In genomic region chrX:155880586-155881157, GRCh38 we compare ENCODE assay signal across 8 cellular contexts. TPM values are rescaled to one million over a fixed set of nuclear protein-coding genes. Genes with fewer than 3 reads are reported as not detected.
DNase-seq lines count a peak whose midpoint lies in the region; FAIRE-seq and TF ChIP-seq lines count a peak whose summit lies in the region.

No MANE protein-coding gene starts in this region.

- TF ChIP-seq POLR2A in NB4 (IDR thresholded peaks at IDR 0.05; ENCODE audit: extremely low read depth, insufficient read length) (no peak), GM12891 (IDR thresholded peaks at IDR 0.05; ENCODE audit: low read depth, low read length) (no peak)

- TF ChIP-seq CTCF in NB4 (IDR thresholded peaks at IDR 0.05; ENCODE audit: low read depth, low read length) = no peak

- DNase-seq in NCI-H1694 treated with DMSO at 0.1 percent for 48 hours (lab: John Stamatoyannopoulos, UW) = peak; percentile 35
- DNase-seq in NCI-H1694 (lab: John Stamatoyannopoulos, UW) = no peak
- peak; percentile 16 for DNase-seq in NB4 (ENCODE audit: low read depth)
- DNase-seq in stimulated activated CD4-positive, alpha-beta T cell treated with anti-CD3 and anti-CD28 coated beads, Interleukin-2, amount 100 ng/mL, for 24 hours = no peak
- no peak for DNase-seq in GM12891 (ENCODE audit: insufficient read length, low spot score)
- no peak for DNase-seq in GM19238 (ENCODE audit: insufficient read length, low spot score)

- H3K4me3 ChIP-seq in NB4 (ENCODE audit: low read depth, low read length) (peak overlapping the region; percentile 79), mucosa of stomach (ENCODE audit: low read length) (peak overlapping the region; percentile 77)

- H3K27ac ChIP-seq in cingulate gyrus (ENCODE audit: low read depth, low read length) = peak overlapping the region; percentile 63

- no peaks in the 10 kb centered on the region for H3K9me3 ChIP-seq in mucosa of stomach (ENCODE audit: control insufficient read depth, low read length)

- H3K9ac ChIP-seq in mucosa of stomach (ENCODE audit: low read length) = peak overlapping the region; percentile 81

- H3K36me3 ChIP-seq in mucosa of stomach (ENCODE audit: control insufficient read depth, insufficient read depth, low read length) = no peaks in the 10 kb centered on the region

- no peak for FAIRE-seq in GM12891 (lab: Jason Lieb, UNC)

- H3K27me3 ChIP-seq in mucosa of stomach (ENCODE audit: control insufficient read depth, insufficient read depth, low read length) = no peaks in the 10 kb centered on the region

- H3K4me1 ChIP-seq in mucosa of stomach (ENCODE audit: control insufficient read depth, insufficient read depth, low read length) = no peaks in the 10 kb centered on the region

TF ChIP-seq in GM12891, 5 proteins besides CTCF, POLR2A, EP300 and RAD21:
- TF ChIP-seq SPI1 (IDR thresholded peaks at IDR 0.05; ENCODE audit: low read depth, low read length) (no peak), PAX5 (IDR thresholded peaks at IDR 0.05; ENCODE audit: insufficient read depth, low read length, severe bottlenecking) (no peak), POU2F2 (IDR thresholded peaks at IDR 0.05; ENCODE audit: low read depth, low read length) (no peak), POLR2AphosphoS5 (IDR thresholded peaks at IDR 0.05; ENCODE audit: low read depth, low read length) (no peak), TAF1 (IDR thresholded peaks at IDR 0.05; ENCODE audit: low read depth, low read length) (no peak)

RNA-seq across cellular contexts. Expression of gene VAMP7, which starts 0.5 kb away (rescaled TPM):
- polyA plus RNA-seq in GM12891 (2012; ENCODE audit: low read depth, missing spikeins) = 20.3 TPM

Comparison
In these comparisons a context has a peak if more than half of its experiments do, and no peak if none do; other contexts are left out.
1. DNase-seq: peak in NCI-H1694 treated with DMSO at 0.1 percent for 48 hours (single experiment) and NB4 (single experiment); none in NCI-H1694 (single experiment), stimulated activated CD4-positive, alpha-beta T cell treated with anti-CD3 and anti-CD28 coated beads, Interleukin-2, amount 100 ng/mL, for 24 hours (0 of 2), GM12891 (single experiment) and GM19238 (single experiment).